ENCODE assay signal across 24 cellular contexts in the genomic region with DNA sequence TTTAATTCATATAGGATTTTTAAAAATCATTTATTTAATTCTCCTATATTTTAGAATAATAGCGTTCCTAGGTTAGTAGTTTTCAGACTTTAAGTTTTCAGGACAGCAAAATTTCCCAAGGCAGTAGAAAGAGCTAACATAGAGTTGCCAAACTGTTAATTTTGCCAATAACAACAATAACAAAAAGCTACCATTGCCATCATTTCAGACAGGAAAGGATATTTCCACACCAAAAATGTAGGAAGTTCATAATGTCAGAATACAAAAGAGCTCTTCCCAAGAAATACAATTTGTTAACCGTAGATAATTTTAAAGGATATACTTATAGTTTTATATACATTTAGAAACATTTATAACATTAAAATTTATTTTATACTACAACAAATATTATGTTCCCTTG.
A peak's percentile ranks its signal among the peaks of the same experiment; 100 is the strongest.
DNase-seq lines count a peak whose midpoint lies in the region; ATAC-seq, FAIRE-seq and TF ChIP-seq lines count a peak whose summit lies in the region.
"Had no signal": no experiment of that assay in that cellular context is flagged by ENCODE, and none has a peak within 500 bp of the region (broad histone marks: within the 10 kb centered on the region; RNA-seq: fewer than 3 reads in every experiment).

No MANE protein-coding gene starts in this region.

- DNase-seq in dermis blood vessel endothelial cell: peak; percentile 56
- peak; percentile 77 to 79 for DNase-seq in dermis microvascular lymphatic vessel endothelial cell (ENCODE audit: low read depth in 2 of 2)
- DNase-seq in endothelial cell of umbilical vein (ENCODE audit: low read depth, low spot score): peak; percentile 76
- DNase-seq in HFFc6: no peak
- no peak for DNase-seq in dedifferentiated amniotic fluid mesenchymal stem cell (ENCODE audit: extremely low spot score)
- DNase-seq: 8988T; BE2C; C1 segment of cervical spinal cord; CD4-positive, alpha-beta memory T cell; CD4-positive, CD25-positive, alpha-beta regulatory T cell; CD8-positive, alpha-beta memory T cell; COR-L47; DMS 273 treated with DMSO at 0.1 percent for 48 hours; DMS153; DMS53; DMS79; DND-41; GDM1 had no signal

- peaks cover 29% of the 10 kb centered on the region for H3K4me1 ChIP-seq in endothelial cell of umbilical vein (ENCODE audit: control insufficient read depth, extremely low read depth, insufficient read depth, low read length)
- H3K4me1 ChIP-seq: BE2C, BLaER1 had no signal

- FAIRE-seq in endothelial cell of umbilical vein (lab: Jason Lieb, UNC): peak; percentile 80
- FAIRE-seq: A204.1, GM12878 had no signal

- H3K36me3 ChIP-seq in endothelial cell of umbilical vein (ENCODE audit: control insufficient read depth in 2 of 2, extremely low read depth in 1 of 2, insufficient read depth in 2 of 2, low read length in 2 of 2): no peaks in the 10 kb centered on the region
- H3K36me3 ChIP-seq in neural cell (ENCODE audit: insufficient read depth, low read length): no peaks in the 10 kb centered on the region
- H3K36me3 ChIP-seq: BE2C, BLaER1 had no signal

- peaks cover 2% of the 10 kb centered on the region; the same call in 1 of the 2 replicates for H3K27me3 Mint-ChIP-seq in HFFc6 (ENCODE audit: insufficient read depth)

- H3K9me1 ChIP-seq in endothelial cell of umbilical vein (replicated peaks; ENCODE audit: control insufficient read depth, extremely low read depth, insufficient read depth, low read length): no peaks in the 10 kb centered on the region

- H3F3A ChIP-seq in neural cell (ENCODE audit: insufficient read depth, low read length, poor library complexity, severe bottlenecking): no peaks in the 10 kb centered on the region

- TF ChIP-seq CTCF in endothelial cell of umbilical vein (IDR thresholded peaks at IDR 0.05; ENCODE audit: extremely low read depth in 1 of 2, insufficient read depth in 1 of 2, low read depth in 1 of 2, low read length in 2 of 2) (no peak), neural cell (IDR thresholded peaks at IDR 0.05; ENCODE audit: poor library complexity, severe bottlenecking) (no peak), HFFc6 (IDR thresholded peaks at IDR 0.05) (no peak)

- dilution Hi-C loops in endothelial cell of umbilical vein (cut with MboI; ENCODE audit: extremely low pct_ligation_motif_present, low sequenced_read_pairs): loop anchor here (25.0 kb wide), 1 partner anchor 377 kb away; a partner anchor contains a TSS

- H3K4me2 ChIP-seq in endothelial cell of umbilical vein (ENCODE audit: insufficient read depth, low read length): peak overlapping the region; percentile 47
- no peak overlapping the region for H3K4me2 ChIP-seq in neural cell (ENCODE audit: low read length)
- H3K4me2 ChIP-seq: BLaER1 had no signal

- H3K4me3 Mint-ChIP-seq in HFFc6: no peak overlapping the region
- H3K4me3 Mint-ChIP-seq: CD14-positive monocyte; CD4-positive, alpha-beta memory T cell; CD4-positive, CD25-positive, alpha-beta regulatory T cell; CD8-positive, alpha-beta memory T cell had no signal

- POLR2A ChIA-PET in endothelial cell of umbilical vein (lab: Charles Lee): no interaction called here

- no peaks in the 10 kb centered on the region for H3K36me3 Mint-ChIP-seq in HFFc6 (ENCODE audit: low read depth)
- H3K36me3 Mint-ChIP-seq: CD14-positive monocyte; CD4-positive, alpha-beta memory T cell; CD4-positive, CD25-positive, alpha-beta regulatory T cell; CD8-positive, alpha-beta memory T cell had no signal

- no peak for TF ChIP-seq EP300 in neural cell (conservative IDR thresholded peaks at IDR 0.05; ENCODE audit: poor library complexity, severe bottlenecking)

- no peak overlapping the region for H3K27ac Mint-ChIP-seq in HFFc6
- H3K27ac Mint-ChIP-seq: CD14-positive monocyte; CD4-positive, alpha-beta memory T cell; CD4-positive, CD25-positive, alpha-beta regulatory T cell; CD8-positive, alpha-beta memory T cell had no signal

- H3K9me3 ChIP-seq in endothelial cell of umbilical vein (replicated peaks; ENCODE audit: control insufficient read depth, insufficient read depth, low read length) (no peaks in the 10 kb centered on the region), neural cell (ENCODE audit: low read length) (no peaks in the 10 kb centered on the region)
- H3K9me3 ChIP-seq: BE2C, BLaER1 had no signal

- H3K9me3 Mint-ChIP-seq in HFFc6: no peaks in the 10 kb centered on the region
- H3K9me3 Mint-ChIP-seq: CD14-positive monocyte; CD8-positive, alpha-beta memory T cell had no signal

- H3K4me3 ChIP-seq in endothelial cell of umbilical vein (replicated peaks in 1 of 3; ENCODE audit: insufficient read depth in 1 of 3, low read depth in 1 of 3, low read length in 3 of 3) (no peak overlapping the region), neural cell (ENCODE audit: low read length) (no peak overlapping the region)
- H3K4me3 ChIP-seq: BLaER1 had no signal

- intact Hi-C loops in endothelial cell of umbilical vein (cut with micrococcal nuclease): no loop called here

- H2AFZ ChIP-seq in endothelial cell of umbilical vein (ENCODE audit: low read depth, low read length): no peak overlapping the region
- H2AFZ ChIP-seq in neural cell (ENCODE audit: low read depth, low read length): no peak overlapping the region

- ATAC-seq in GM18505 (IDR thresholded peaks at IDR 0.05; ENCODE audit: unreplicated experiment): no peak

- CTCF ChIA-PET in endothelial cell of umbilical vein (lab: Charles Lee): interaction anchor here (1.0 to 1.9 kb wide), 7 partner anchors 10 to 410 kb away, joined by 3 to 9 read pairs (median 4); no protein-coding TSS in a partner anchor

- TF ChIP-seq POLR2A in endothelial cell of umbilical vein (IDR thresholded peaks at IDR 0.05; ENCODE audit: low read depth, low read length) (no peak), GM18505 (IDR thresholded peaks at IDR 0.05; ENCODE audit: borderline replicate concordance, extremely low read depth, insufficient read depth, insufficient read length) (no peak)

- no peaks in the 10 kb centered on the region for H3K79me2 ChIP-seq in endothelial cell of umbilical vein (ENCODE audit: control insufficient read depth, insufficient read depth, low read length)
- no peaks in the 10 kb centered on the region for H3K79me2 ChIP-seq in neural cell (replicated peaks; ENCODE audit: insufficient read depth, low read length)

- TF ChIP-seq RAD21 in neural cell (conservative IDR thresholded peaks at IDR 0.05): no peak

- no peaks in the 10 kb centered on the region for H3K27me3 ChIP-seq in endothelial cell of umbilical vein (ENCODE audit: control insufficient read depth in 2 of 2, insufficient read depth in 2 of 2, low read length in 2 of 2)
- no peaks in the 10 kb centered on the region for H3K27me3 ChIP-seq in neural cell (ENCODE audit: insufficient read depth, low read depth, low read length)
- H3K27me3 ChIP-seq: BE2C, BLaER1 had no signal

- H4K20me1 ChIP-seq in endothelial cell of umbilical vein (replicated peaks; ENCODE audit: control insufficient read depth, extremely low read depth, insufficient read depth, low read length) (no peaks in the 10 kb centered on the region), neural cell (ENCODE audit: insufficient read depth) (no peaks in the 10 kb centered on the region)
- H4K20me1 ChIP-seq: BLaER1 had no signal

- H3K9ac ChIP-seq in endothelial cell of umbilical vein (replicated peaks; ENCODE audit: extremely low read depth, insufficient read depth, low read length) (no peak overlapping the region), neural cell (ENCODE audit: low read length) (no peak overlapping the region)
- H3K9ac ChIP-seq: BLaER1 had no signal

- peaks cover 7% of the 10 kb centered on the region; the same call in 1 of the 2 replicates for H3K4me1 Mint-ChIP-seq in HFFc6 (ENCODE audit: low read depth)
- H3K4me1 Mint-ChIP-seq: CD14-positive monocyte; CD4-positive, alpha-beta memory T cell; CD4-positive, CD25-positive, alpha-beta regulatory T cell; CD8-positive, alpha-beta memory T cell had no signal

- BruUV-seq in endothelial cell of umbilical vein (replicated peaks; lab: Mats Ljungman, UMichigan): no TSS peak

- H3K27ac ChIP-seq in endothelial cell of umbilical vein (ENCODE audit: insufficient read depth, low read depth, low read length): no peak overlapping the region
- H3K27ac ChIP-seq in neural cell (ENCODE audit: low read length): peak overlapping the region; percentile 50
- H3K27ac ChIP-seq: BLaER1 had no signal

- H3K9me2 ChIP-seq in neural cell (ENCODE audit: insufficient read depth, low read length): no peaks in the 10 kb centered on the region

TF ChIP-seq in endothelial cell of umbilical vein, 7 proteins besides CTCF, POLR2A, EP300 and RAD21:
- no peak for TF ChIP-seq FOS (IDR thresholded peaks at IDR 0.05; ENCODE audit: borderline replicate concordance, insufficient read depth, low read length)
- no peak for TF ChIP-seq EZH2 (IDR thresholded peaks at IDR 0.05; ENCODE audit: borderline replicate concordance, low read depth, low read length, severe bottlenecking)
- no peak for TF ChIP-seq JUN (IDR thresholded peaks at IDR 0.05; ENCODE audit: borderline replicate concordance, insufficient read depth, insufficient read length, low read depth)
- TF ChIP-seq POLR2AphosphoS5 (IDR thresholded peaks at IDR 0.05; ENCODE audit: insufficient read depth, low read depth, low read length): no peak
- TF ChIP-seq MYC (IDR thresholded peaks at IDR 0.05; ENCODE audit: low read depth, low read length): no peak
- TF ChIP-seq GATA2 (IDR thresholded peaks at IDR 0.05; ENCODE audit: insufficient read depth, insufficient read length, low read depth, low read length): no peak
- TF ChIP-seq, protein P1, sequence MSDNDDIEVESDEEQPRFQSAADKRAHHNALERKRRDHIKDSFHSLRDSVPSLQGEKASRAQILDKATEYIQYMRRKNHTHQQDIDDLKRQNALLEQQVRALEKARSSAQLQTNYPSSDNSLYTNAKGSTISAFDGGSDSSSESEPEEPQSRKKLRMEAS (IDR thresholded peaks at IDR 0.05; ENCODE audit: insufficient read depth, insufficient read length): no peak

Comparison
In these comparisons a context has a peak if more than half of its experiments do, and no peak if none do; other contexts are left out.
1. DNase-seq: peak in dermis blood vessel endothelial cell (single experiment), dermis microvascular lymphatic vessel endothelial cell (2 of 2) and endothelial cell of umbilical vein (single experiment); none in HFFc6 (single experiment) and dedifferentiated amniotic fluid mesenchymal stem cell (single experiment).